In the genomic region with DNA sequence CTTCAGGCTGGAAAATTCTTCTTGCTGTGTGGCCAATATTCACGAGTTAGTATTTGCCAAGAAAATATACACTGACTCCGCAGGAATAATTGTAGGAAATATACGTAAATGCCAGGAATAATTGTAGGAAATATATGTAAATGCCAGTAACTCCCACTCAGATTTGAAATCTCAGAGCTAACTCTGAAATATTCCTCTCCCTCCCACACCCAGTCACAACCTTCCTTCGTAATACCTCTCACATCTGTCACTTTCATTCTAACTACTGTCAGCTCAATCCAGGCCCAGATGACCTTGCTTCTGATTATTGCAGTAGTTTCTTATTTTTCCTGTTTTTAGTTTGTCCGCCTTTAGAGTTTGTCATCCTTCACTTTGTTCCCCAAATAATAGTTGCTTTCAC, we compare ENCODE assay signal across 21 cellular contexts.
A peak's percentile ranks its signal among the peaks of the same experiment; 100 is the strongest.
DNase-seq lines count a peak whose midpoint lies in the region; ATAC-seq, FAIRE-seq and TF ChIP-seq lines count a peak whose summit lies in the region.
"Had no signal": no experiment of that assay in that cellular context is flagged by ENCODE, and none has a peak within 500 bp of the region (broad histone marks: within the 10 kb centered on the region; RNA-seq: fewer than 3 reads in every experiment).

No MANE protein-coding gene starts in this region.

- no peak for ATAC-seq in HG03108 (IDR thresholded peaks at IDR 0.05; ENCODE audit: unreplicated experiment)
- ATAC-seq: activated CD8-positive, alpha-beta T cell treated with anti-CD3 and anti-CD28 coated beads, Interleukin-2, amount 10 ng/mL, durations not matched to agents 7 days and 5 days; activated T-cell treated with anti-CD3 and anti-CD28 coated beads, Interleukin-2, amount 50 U/mL, for 4 hours had no signal

- H3K27me3 Mint-ChIP-seq in endothelial cell (ENCODE audit: unreplicated experiment) (peaks cover 3% of the 10 kb centered on the region), nephron progenitor cell (ENCODE audit: low read depth, poor library complexity) (no peaks in the 10 kb centered on the region)
- H3K27me3 Mint-ChIP-seq: activated B cell treated with CpG ODN at 0.5 μM for 24 hours; activated naive CD4-positive, alpha-beta T cell treated with anti-CD3 and anti-CD28 coated beads, Interleukin-2, amount 10 ng/mL, durations not matched to agents 7 days and 5 days had no signal

- in situ Hi-C loops in GM13976 (cut with MboI; ENCODE audit: low sequenced_read_pairs, unreplicated experiment), result no loop called here

- H3K4me1 Mint-ChIP-seq in endothelial cell (ENCODE audit: unreplicated experiment), result peaks cover 12% of the 10 kb centered on the region
- no peaks in the 10 kb centered on the region for H3K4me1 Mint-ChIP-seq in nephron progenitor cell
- H3K4me1 Mint-ChIP-seq: activated B cell treated with CpG ODN at 0.5 μM for 24 hours; activated naive CD4-positive, alpha-beta T cell treated with anti-CD3 and anti-CD28 coated beads, Interleukin-2, amount 10 ng/mL, durations not matched to agents 7 days and 5 days; CD4-positive, CD25-positive, alpha-beta regulatory T cell; neural progenitor cell had no signal

- H3K27ac Mint-ChIP-seq in endothelial cell (ENCODE audit: unreplicated experiment) (peak overlapping the region; percentile 80), nephron progenitor cell (peak overlapping the region; percentile 0)
- H3K27ac Mint-ChIP-seq: activated B cell treated with CpG ODN at 0.5 μM for 24 hours; activated CD8-positive, alpha-beta T cell treated with anti-CD3 and anti-CD28 coated beads, Interleukin-2, amount 10 ng/mL, durations not matched to agents 7 days and 5 days; activated naive CD4-positive, alpha-beta T cell treated with anti-CD3 and anti-CD28 coated beads, Interleukin-2, amount 10 ng/mL, durations not matched to agents 7 days and 5 days; CD4-positive, CD25-positive, alpha-beta regulatory T cell; neural progenitor cell had no signal

- peak overlapping the region; percentile 48 for H3K27ac ChIP-seq in SJCRH30
- H3K27ac ChIP-seq: neural progenitor cell had no signal

- no peak overlapping the region for H3K4me3 ChIP-seq in SJCRH30
- H3K4me3 ChIP-seq: neural progenitor cell had no signal

- DNase-seq in GM18507 (ENCODE audit: extremely low spot score, insufficient read length, low read depth), result no peak
- peak; percentile 10 to 50 for DNase-seq in SJCRH30
- no peak for DNase-seq in endothelial cell (ENCODE audit: low spot score)
- DNase-seq in nephron progenitor cell, result no peak
- DNase-seq in OCI-M2 (lab: John Stamatoyannopoulos, UW; ENCODE audit: unreplicated experiment), result no peak
- DNase-seq in GM13976 (ENCODE audit: low spot score), result no peak
- no peak for DNase-seq in posterior cingulate gyrus
- DNase-seq: activated B cell treated with CpG ODN at 0.5 μM for 24 hours; activated CD8-positive, alpha-beta T cell treated with anti-CD3 and anti-CD28 coated beads, Interleukin-2, amount 10 ng/mL, durations not matched to agents 7 days and 5 days; activated naive CD4-positive, alpha-beta T cell treated with anti-CD3 and anti-CD28 coated beads, Interleukin-2, amount 10 ng/mL, durations not matched to agents 7 days and 5 days; activated T-cell treated with anti-CD3 and anti-CD28 coated beads, Interleukin-2, amount 50 U/mL, for 4 hours; anterior cingulate cortex; CD4-positive, CD25-positive, alpha-beta regulatory T cell; foreskin melanocyte; KBM-7; NCI-H2029; SHP77 treated with DMSO at 0.1 percent for 48 hours; substantia nigra had no signal

- H3K4me3 Mint-ChIP-seq in endothelial cell (ENCODE audit: unreplicated experiment) (peak overlapping the region; percentile 9), nephron progenitor cell (no peak overlapping the region)
- H3K4me3 Mint-ChIP-seq: activated B cell treated with CpG ODN at 0.5 μM for 24 hours; activated CD8-positive, alpha-beta T cell treated with anti-CD3 and anti-CD28 coated beads, Interleukin-2, amount 10 ng/mL, durations not matched to agents 7 days and 5 days; activated naive CD4-positive, alpha-beta T cell treated with anti-CD3 and anti-CD28 coated beads, Interleukin-2, amount 10 ng/mL, durations not matched to agents 7 days and 5 days; activated T-cell treated with anti-CD3 and anti-CD28 coated beads, Interleukin-2, amount 50 U/mL, for 4 hours; CD4-positive, CD25-positive, alpha-beta regulatory T cell; neural progenitor cell had no signal

- H3K36me3 Mint-ChIP-seq in endothelial cell (ENCODE audit: low read depth, unreplicated experiment) (peaks cover 8% of the 10 kb centered on the region), nephron progenitor cell (ENCODE audit: low read depth) (peaks cover 62% of the 10 kb centered on the region)

- no peaks in the 10 kb centered on the region for H3K27me3 ChIP-seq in SJCRH30
- H3K27me3 ChIP-seq: neural progenitor cell had no signal

- peaks cover 26% of the 10 kb centered on the region for H3K4me1 ChIP-seq in SJCRH30
- H3K4me1 ChIP-seq: neural progenitor cell had no signal

- H3K36me3 ChIP-seq in SJCRH30, result peaks cover 3% of the 10 kb centered on the region; the same call in 1 of the 2 replicates

- intact Hi-C loops in posterior cingulate gyrus (cut with DNase I), result no loop called here

- H3K9me3 ChIP-seq in SJCRH30 (replicated peaks), result no peaks in the 10 kb centered on the region

- peak; percentile 48 for FAIRE-seq in GM18507 (lab: Jason Lieb, UNC)
- FAIRE-seq: GM12892 had no signal

- no peak for TF ChIP-seq CTCF in endothelial cell (IDR thresholded peaks at IDR 0.05; ENCODE audit: unreplicated experiment)
- no peak for TF ChIP-seq CTCF in nephron progenitor cell (IDR thresholded peaks at IDR 0.05)
- TF ChIP-seq CTCF in GM13976 (IDR thresholded peaks at IDR 0.05; ENCODE audit: borderline replicate concordance, control extremely low read depth, extremely low read depth, insufficient read depth, missing control alignments), result no peak

- H3K9me3 Mint-ChIP-seq in endothelial cell (ENCODE audit: unreplicated experiment) (no peaks in the 10 kb centered on the region), nephron progenitor cell (no peaks in the 10 kb centered on the region)
- H3K9me3 Mint-ChIP-seq: activated B cell treated with CpG ODN at 0.5 μM for 24 hours; activated naive CD4-positive, alpha-beta T cell treated with anti-CD3 and anti-CD28 coated beads, Interleukin-2, amount 10 ng/mL, durations not matched to agents 7 days and 5 days; activated T-cell treated with anti-CD3 and anti-CD28 coated beads, Interleukin-2, amount 50 U/mL, for 4 hours; neural progenitor cell had no signal

Comparison
In these comparisons a context has a peak if more than half of its experiments do, and no peak if none do; other contexts are left out.
1. DNase-seq: peak in SJCRH30 (2 of 2); none in GM18507 (single experiment), endothelial cell (single experiment), nephron progenitor cell (single experiment), OCI-M2 (single experiment), GM13976 (single experiment) and posterior cingulate gyrus (0 of 10).